ENCODE assay signal across 17 cellular contexts in genomic region chr12:115857923-115858322, GRCh38.
A peak's percentile ranks its signal among the peaks of the same experiment; 100 is the strongest.
DNase-seq lines count a peak whose midpoint lies in the region; ATAC-seq, FAIRE-seq and TF ChIP-seq lines count a peak whose summit lies in the region.
"Had no signal": no experiment of that assay in that cellular context is flagged by ENCODE, and none has a peak within 500 bp of the region (broad histone marks: within the 10 kb centered on the region; RNA-seq: fewer than 3 reads in every experiment).

No MANE protein-coding gene starts in this region.

- DNase-seq in HepG2 (ENCODE audit: low spot score) (no peak), left ventricle myocardium superior (peak; percentile 50), prostate gland (ENCODE audit: low spot score) (no peak), small intestine (no peak), H4 (ENCODE audit: low spot score) (no peak), C1 segment of cervical spinal cord (lab: John Stamatoyannopoulos, UW) (no peak)
- DNase-seq: DND-41, NCI-H1048, NCI-H146, NCI-H2081, NCI-H510A treated with DMSO at 0.1 percent for 48 hours had no signal

- POLR2A ChIA-PET in HepG2 (lab: Yijun Ruan, JAX): no interaction called here

- H3K4me2 ChIP-seq in HepG2 (ENCODE audit: low read depth, low read length): no peak overlapping the region
- H3K4me2 ChIP-seq: KMS-11 had no signal

- H3K4me3 ChIP-seq in liver (ENCODE audit: low read depth in 1 of 3, low read length in 3 of 3) (no peak overlapping the region), HepG2 (replicated peaks in 1 of 3; ENCODE audit: insufficient read depth in 1 of 3, low read depth in 2 of 3, low read length in 3 of 3) (no peak overlapping the region), prostate gland (no peak overlapping the region), small intestine (ENCODE audit: low read depth in 1 of 2, low read length in 2 of 2) (no peak overlapping the region)
- H3K4me3 ChIP-seq: BLaER1 had no signal

- H3K79me2 ChIP-seq in HepG2 (ENCODE audit: insufficient read depth, low read length): no peaks in the 10 kb centered on the region

- TF ChIP-seq EP300 in HepG2 (IDR thresholded peaks at IDR 0.05; ENCODE audit: low read depth in 2 of 2, low read length in 2 of 2) (no peak), HepG2 (CRISPR knock-in tag; IDR thresholded peaks at IDR 0.05; ENCODE audit: borderline replicate concordance) (no peak)

- H3K9me3 ChIP-seq in liver (ENCODE audit: control insufficient read depth in 4 of 4, low read length in 3 of 4) (no peaks in the 10 kb centered on the region), HepG2 (ENCODE audit: low read length) (no peaks in the 10 kb centered on the region), prostate gland (no peaks in the 10 kb centered on the region), small intestine (ENCODE audit: control insufficient read depth, low read depth) (no peaks in the 10 kb centered on the region)
- H3K9me3 ChIP-seq: BLaER1 had no signal

- H4K20me1 ChIP-seq in HepG2 (ENCODE audit: insufficient read depth, low read length): no peaks in the 10 kb centered on the region
- H4K20me1 ChIP-seq: BLaER1 had no signal

- ATAC-seq in HepG2: no peak
- ATAC-seq in left ventricle myocardium superior: peak; percentile 94
- ATAC-seq in GM18867 (IDR thresholded peaks at IDR 0.05; ENCODE audit: unreplicated experiment): no peak

- TF ChIP-seq POLR2A in HepG2 (IDR thresholded peaks at IDR 0.05; ENCODE audit: insufficient read depth in 1 of 2, low read depth in 2 of 2, low read length in 2 of 2): no peak
- no peak for TF ChIP-seq POLR2A in prostate gland (IDR thresholded peaks at IDR 0.05)

- H3K27me3 ChIP-seq in liver (ENCODE audit: control insufficient read depth in 4 of 4, insufficient read depth in 4 of 4, low read length in 3 of 4) (peaks cover 0 to 3% (median under 1%) of the 10 kb centered on the region in 4 donors), HepG2 (ENCODE audit: control insufficient read depth in 1 of 2, insufficient read depth in 2 of 2, low read length in 2 of 2) (peaks cover 0 to 2% of the 10 kb centered on the region in 2 experiments; a peak in 1 of 5 replicates), prostate gland (replicated peaks; ENCODE audit: insufficient read depth) (no peaks in the 10 kb centered on the region), small intestine (ENCODE audit: control insufficient read depth in 2 of 2, insufficient read depth in 2 of 2, low read length in 2 of 2) (peaks cover 0 to 1% of the 10 kb centered on the region in 2 donors)
- H3K27me3 ChIP-seq: BLaER1 had no signal

- H3K9ac ChIP-seq in liver (ENCODE audit: low read depth in 1 of 2, low read length in 2 of 2) (no peak overlapping the region), HepG2 (ENCODE audit: insufficient read depth, low read depth, low read length) (no peak overlapping the region)
- H3K9ac ChIP-seq: BLaER1, KMS-11 had no signal

- no peak for TF ChIP-seq RAD21 in liver (IDR thresholded peaks at IDR 0.05)
- no peak for TF ChIP-seq RAD21 in HepG2 (CRISPR knock-in tag; IDR thresholded peaks at IDR 0.05)

- FAIRE-seq in HepG2 (lab: Jason Lieb, UNC) (no peak), small intestine (lab: Jason Lieb, UNC) (no peak)
- FAIRE-seq: A204.1, G401.6 had no signal

- in situ Hi-C loops in HepG2 (cut with HindIII; ENCODE audit: extremely low pct_ligation_motif_present, low pct_unique_long_range_greater_than_20kb): no loop called here

- H3K27ac ChIP-seq in liver (ENCODE audit: low read depth in 1 of 2, low read length in 2 of 2) (no peak overlapping the region), HepG2 (ENCODE audit: extremely low read length, insufficient read depth, low read length) (no peak overlapping the region), prostate gland (peak overlapping the region; percentile 30 to 32), small intestine (ENCODE audit: low read depth in 1 of 2, low read length in 1 of 2) (no peak overlapping the region)
- H3K27ac ChIP-seq: BLaER1, KMS-11 had no signal

- CTCF ChIA-PET in HepG2 (lab: Yijun Ruan, JAX; ENCODE audit: low intra/inter-chr PET ratio, low total read pairs): no interaction called here

- 85% methylated on average over 3 of the region's 3 CpGs for WGBS in liver
- 68% methylated on average over 3 of the region's 3 CpGs for WGBS in HepG2 (ENCODE audit: low lambda C conversion rate)
- 70% methylated on average over 3 of the region's 3 CpGs for WGBS in prostate gland
- WGBS in small intestine, 3 donors: 83 to 93% (median 90%) methylated on average over 3 of the region's 3 CpGs

- no peak for TF ChIP-seq CTCF in liver (IDR thresholded peaks at IDR 0.05; ENCODE audit: low read depth, low read length, missing input control)
- no peak for TF ChIP-seq CTCF in HepG2 (CRISPR knock-in tag; IDR thresholded peaks at IDR 0.05)
- TF ChIP-seq CTCF in prostate gland (IDR thresholded peaks at IDR 0.05): no peak

- H3K36me3 ChIP-seq in liver (ENCODE audit: control insufficient read depth in 4 of 4, insufficient read depth in 3 of 4, low read depth in 1 of 4, low read length in 3 of 4): no peaks in the 10 kb centered on the region
- no peaks in the 10 kb centered on the region for H3K36me3 ChIP-seq in HepG2 (replicated peaks in 1 of 2; ENCODE audit: control insufficient read depth in 1 of 2, insufficient read depth in 2 of 2, low read length in 2 of 2)
- no peaks in the 10 kb centered on the region for H3K36me3 ChIP-seq in prostate gland
- no peaks in the 10 kb centered on the region for H3K36me3 ChIP-seq in small intestine (ENCODE audit: control insufficient read depth in 2 of 2, insufficient read depth in 2 of 2, low read length in 2 of 2)
- H3K36me3 ChIP-seq: BLaER1 had no signal

- no peak overlapping the region for H2AFZ ChIP-seq in HepG2 (ENCODE audit: low read length)

- BruUV-seq in HepG2 (replicated peaks; lab: Mats Ljungman, UMichigan): no TSS peak

- intact Hi-C loops in HepG2 (cut with micrococcal nuclease; ENCODE audit: unreplicated experiment) (no loop called here), left ventricle myocardium superior (cut with micrococcal nuclease) (no loop called here), prostate gland (cut with DNase I) (loop anchor here (5.0 to 10.0 kb wide), 2 partner anchors 41 to 1173 kb away; partner anchors contain the start of gene TBX3)

- H3K4me1 ChIP-seq in liver (ENCODE audit: control insufficient read depth in 4 of 4, insufficient read depth in 4 of 4, low read length in 3 of 4) (no peaks in the 10 kb centered on the region), HepG2 (ENCODE audit: insufficient read depth, low read length) (no peaks in the 10 kb centered on the region), prostate gland (replicated peaks) (no peaks in the 10 kb centered on the region), small intestine (ENCODE audit: control insufficient read depth in 2 of 2, insufficient read depth in 1 of 2, low read depth in 1 of 2, low read length in 1 of 2) (no peaks in the 10 kb centered on the region)

TF ChIP-seq in liver, 16 proteins besides CTCF, POLR2A, EP300 and RAD21 (continues in another document):
- TF ChIP-seq HNF4A (conservative IDR thresholded peaks at IDR 0.05) (no peak), JUND (IDR thresholded peaks at IDR 0.05) (no peak), NR2F2 (IDR thresholded peaks at IDR 0.05) (peak; percentile 34), YY1 (IDR thresholded peaks at IDR 0.05) (no peak), FOXA1 (IDR thresholded peaks at IDR 0.05) (no peak), EGR1 (IDR thresholded peaks at IDR 0.05; ENCODE audit: low read depth in 2 of 2) (no peak), GABPA (IDR thresholded peaks at IDR 0.05 in 1 of 2, conservative IDR thresholded peaks at IDR 0.05 in 1 of 2) (no peak), TAF1 (conservative IDR thresholded peaks at IDR 0.05) (no peak), RXRA (IDR thresholded peaks at IDR 0.05) (no peak)
- TF ChIP-seq, protein P1, sequence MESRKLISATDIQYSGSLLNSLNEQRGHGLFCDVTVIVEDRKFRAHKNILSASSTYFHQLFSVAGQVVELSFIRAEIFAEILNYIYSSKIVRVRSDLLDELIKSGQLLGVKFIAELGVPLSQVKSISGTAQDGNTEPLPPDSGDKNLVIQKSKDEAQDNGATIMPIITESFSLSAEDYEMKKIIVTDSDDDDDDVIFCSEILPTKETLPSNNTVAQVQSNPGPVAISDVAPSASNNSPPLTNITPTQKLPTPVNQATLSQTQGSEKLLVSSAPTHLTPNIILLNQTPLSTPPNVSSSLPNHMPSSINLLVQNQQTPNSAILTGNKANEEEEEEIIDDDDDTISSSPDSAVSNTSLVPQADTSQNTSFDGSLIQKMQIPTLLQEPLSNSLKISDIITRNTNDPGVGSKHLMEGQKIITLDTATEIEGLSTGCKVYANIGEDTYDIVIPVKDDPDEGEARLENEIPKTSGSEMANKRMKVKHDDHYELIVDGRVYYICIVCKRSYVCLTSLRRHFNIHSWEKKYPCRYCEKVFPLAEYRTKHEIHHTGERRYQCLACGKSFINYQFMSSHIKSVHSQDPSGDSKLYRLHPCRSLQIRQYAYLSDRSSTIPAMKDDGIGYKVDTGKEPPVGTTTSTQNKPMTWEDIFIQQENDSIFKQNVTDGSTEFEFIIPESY (IDR thresholded peaks at IDR 0.05): no peak

TF ChIP-seq in HepG2, 621 proteins besides CTCF, POLR2A, EP300 and RAD21 (continues in another document):
- TF ChIP-seq YY1 (IDR thresholded peaks at IDR 0.05; ENCODE audit: insufficient read depth, insufficient replicate concordance, low read depth, low read length) (no peak), ZBTB25 (CRISPR knock-in tag; IDR thresholded peaks at IDR 0.05) (no peak), KLF13 (CRISPR knock-in tag; IDR thresholded peaks at IDR 0.05) (no peak), ZFP36 (IDR thresholded peaks at IDR 0.05; ENCODE audit: borderline replicate concordance, low read depth, low read length, partially characterized antibody) (no peak)
- TF ChIP-seq, protein P2, sequence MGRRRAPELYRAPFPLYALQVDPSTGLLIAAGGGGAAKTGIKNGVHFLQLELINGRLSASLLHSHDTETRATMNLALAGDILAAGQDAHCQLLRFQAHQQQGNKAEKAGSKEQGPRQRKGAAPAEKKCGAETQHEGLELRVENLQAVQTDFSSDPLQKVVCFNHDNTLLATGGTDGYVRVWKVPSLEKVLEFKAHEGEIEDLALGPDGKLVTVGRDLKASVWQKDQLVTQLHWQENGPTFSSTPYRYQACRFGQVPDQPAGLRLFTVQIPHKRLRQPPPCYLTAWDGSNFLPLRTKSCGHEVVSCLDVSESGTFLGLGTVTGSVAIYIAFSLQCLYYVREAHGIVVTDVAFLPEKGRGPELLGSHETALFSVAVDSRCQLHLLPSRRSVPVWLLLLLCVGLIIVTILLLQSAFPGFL (CRISPR knock-in tag; IDR thresholded peaks at IDR 0.05): no peak

Comparison
In these comparisons a context has a peak if more than half of its experiments do, and no peak if none do; other contexts are left out.
1. H3K27ac ChIP-seq: peak in prostate gland (2 of 2); none in liver (0 of 2), HepG2 (single experiment) and small intestine (0 of 2).